In genomic region chrX:24277405-24277804, GRCh38 we compare ENCODE assay signal across 8 cellular contexts. TPM values are rescaled to one million over a fixed set of nuclear protein-coding genes. Genes with fewer than 3 reads are reported as not detected.
"Had no signal": no experiment of that assay in that cellular context is flagged by ENCODE, and none has a peak within 500 bp of the region (broad histone marks: within the 10 kb centered on the region; RNA-seq: fewer than 3 reads in every experiment).

No MANE protein-coding gene starts in this region.

- ATAC-seq: GM23338, HepG2 had no signal

- H2AFZ ChIP-seq: GM23338 had no signal

- FAIRE-seq: H1, H54, HepG2 had no signal

- H3K4me3 ChIP-seq: GM23338 had no signal

- H3K4me2 ChIP-seq: GM23338 had no signal

- DNase-seq: H9, HCEC 1CT had no signal

RNA-seq across cellular contexts. Expression of gene SUPT20HL2, which starts 36.5 kb away (rescaled TPM):
- total RNA-seq: GM23338, H1, H9, HepG2, HT-29 had no signal
- polyA plus RNA-seq: H1, HepG2, IgD-negative memory B cell had no signal
